Comparison of ENCODE assay signal across 29 cellular contexts in genomic region chr2:38239452-38239851, GRCh38.
DNase-seq lines count a peak whose midpoint lies in the region; ATAC-seq and TF ChIP-seq lines count a peak whose summit lies in the region.
"Had no signal": no experiment of that assay in that cellular context is flagged by ENCODE, and none has a peak within 500 bp of the region (broad histone marks: within the 10 kb centered on the region; RNA-seq: fewer than 3 reads in every experiment).

No MANE protein-coding gene starts in this region.

- POLR2A ChIA-PET in PC-3 (lab: Charles Lee; ENCODE audit: unreplicated experiment): no interaction called here

- H3K36me3 ChIP-seq in kidney epithelial cell (ENCODE audit: control insufficient read depth, insufficient read depth, low read length): no peaks in the 10 kb centered on the region
- H3K36me3 ChIP-seq in suprapubic skin: no peaks in the 10 kb centered on the region
- H3K36me3 ChIP-seq in PC-3 (ENCODE audit: low read depth, low read length): no peaks in the 10 kb centered on the region
- H3K36me3 ChIP-seq: lower lobe of right lung, neural progenitor cell, tibial nerve had no signal

- H3K4me2 ChIP-seq in PC-3 (ENCODE audit: low read length): no peak overlapping the region
- H3K4me2 ChIP-seq: hepatocyte, neural progenitor cell, smooth muscle cell had no signal

- H3K27me3 ChIP-seq in kidney epithelial cell (ENCODE audit: control insufficient read depth, insufficient read depth, low read length): no peaks in the 10 kb centered on the region
- no peaks in the 10 kb centered on the region for H3K27me3 ChIP-seq in suprapubic skin
- H3K27me3 ChIP-seq in PC-3 (ENCODE audit: low read length): no peaks in the 10 kb centered on the region
- H3K27me3 ChIP-seq: hepatocyte, neural progenitor cell, tibial nerve had no signal

- no peak for TF ChIP-seq EP300 in suprapubic skin (IDR thresholded peaks at IDR 0.05)

- H3K9me3 ChIP-seq in suprapubic skin (no peaks in the 10 kb centered on the region), PC-3 (ENCODE audit: low read length) (no peaks in the 10 kb centered on the region)
- H3K9me3 ChIP-seq: lower lobe of right lung, psoas muscle, tibial nerve had no signal

- BruUV-seq in PC-3 (replicated peaks; lab: Mats Ljungman, UMichigan): no TSS peak

- CTCF ChIA-PET in PC-3 (lab: Charles Lee): no interaction called here

- H3K4me1 ChIP-seq in suprapubic skin (peaks cover 17% of the 10 kb centered on the region), PC-3 (ENCODE audit: insufficient read depth, low read length) (no peaks in the 10 kb centered on the region)
- H3K4me1 ChIP-seq: lower lobe of right lung, neural progenitor cell, psoas muscle had no signal

- H3F3A ChIP-seq in PC-3 (ENCODE audit: low read length, unreplicated experiment): no peaks in the 10 kb centered on the region

- no peak for ATAC-seq in PC-3
- ATAC-seq: activated naive CD8-positive, alpha-beta T cell treated with anti-CD3 and anti-CD28 coated beads, Interleukin-2, amount 50 U/mL, for 24 hours; HCT116; lower lobe of right lung; psoas muscle had no signal

- no peaks in the 10 kb centered on the region for H3K79me2 ChIP-seq in PC-3 (ENCODE audit: low read length)
- H3K79me2 ChIP-seq: hepatocyte had no signal

- no peaks in the 10 kb centered on the region for H4K20me1 ChIP-seq in PC-3 (ENCODE audit: low read length)

- DNase-seq in EH (ENCODE audit: low read depth) (peak; percentile 50), astrocyte of the spinal cord (ENCODE audit: low read depth, low spot score) (peak; percentile 36), kidney epithelial cell (ENCODE audit: low read depth) (peak; percentile 43), suprapubic skin (ENCODE audit: low spot score in 2 of 2) (no peak), PC-3 (no peak), ACHN (no peak), inferior parietal cortex (ENCODE audit: extremely low spot score) (no peak)
- DNase-seq in activated CD4-positive, alpha-beta T cell treated with anti-CD3 and anti-CD28 coated beads for 1 hour: no peak
- DNase-seq: activated CD4-positive, alpha-beta T cell treated with anti-CD3 and anti-CD28 coated beads, Interleukin-2, amount 50 U/mL, for 4 hours; activated effector memory CD4-positive, alpha-beta T cell treated with anti-CD3 and anti-CD28 coated beads, Interleukin-2, amount 50 U/mL, for 16 hours; activated naive CD8-positive, alpha-beta T cell treated with anti-CD3 and anti-CD28 coated beads, Interleukin-2, amount 50 U/mL, for 24 hours; CD4-positive, alpha-beta T cell; foreskin fibroblast; GDM1; immature natural killer cell; KG1; lower lobe of right lung; NCI-H187; NCI-H69; psoas muscle; RPMI8226; stimulated activated CD4-positive, alpha-beta T cell treated with anti-CD3 and anti-CD28 coated beads, Interleukin-2, amount 100 ng/mL, for 48 hours; stimulated activated naive CD4-positive, alpha-beta T cell; T-helper 9 cell had no signal

- in situ Hi-C loops in astrocyte of the spinal cord (cut with HindIII; ENCODE audit: low sequenced_read_pairs) (no loop called here), ACHN (cut with HindIII; ENCODE audit: low pct_ligation_motif_present, low pct_unique_long_range_greater_than_20kb, low sequenced_read_pairs) (no loop called here)

- H3K4me3 ChIP-seq in astrocyte of the spinal cord (ENCODE audit: low read depth, low read length) (no peak overlapping the region), kidney epithelial cell (ENCODE audit: low read depth, low read length) (no peak overlapping the region), suprapubic skin (peak overlapping the region; percentile 0), PC-3 (ENCODE audit: low read length) (no peak overlapping the region)
- H3K4me3 ChIP-seq: hepatocyte, lower lobe of right lung, neural progenitor cell, psoas muscle, smooth muscle cell had no signal

- 69% methylated on average over 10 of the region's 10 CpGs for WGBS in suprapubic skin

- intact Hi-C loops in PC-3 (cut with micrococcal nuclease): no loop called here

- no peak overlapping the region for H2AFZ ChIP-seq in PC-3 (ENCODE audit: low read length)
- H2AFZ ChIP-seq: hepatocyte, neural progenitor cell had no signal

- TF ChIP-seq CTCF in astrocyte of the spinal cord (IDR thresholded peaks at IDR 0.05; ENCODE audit: low read depth, low read length): no peak
- no peak for TF ChIP-seq CTCF in kidney epithelial cell (IDR thresholded peaks at IDR 0.05; ENCODE audit: insufficient read depth, low read length, poor library complexity, severe bottlenecking)
- TF ChIP-seq CTCF in suprapubic skin (IDR thresholded peaks at IDR 0.05): no peak
- TF ChIP-seq CTCF in PC-3 (conservative IDR thresholded peaks at IDR 0.05; ENCODE audit: low read depth, low read length): no peak

- H3K9me2 ChIP-seq in PC-3 (replicated peaks; ENCODE audit: low read length): no peaks in the 10 kb centered on the region

- TF ChIP-seq POLR2A in suprapubic skin (IDR thresholded peaks at IDR 0.05): no peak

- no peak overlapping the region for H3K27ac ChIP-seq in suprapubic skin
- H3K27ac ChIP-seq in PC-3 (ENCODE audit: low read length): no peak overlapping the region
- H3K27ac ChIP-seq: hepatocyte, lower lobe of right lung, neural progenitor cell, psoas muscle had no signal

- no peak overlapping the region for H3K9ac ChIP-seq in PC-3 (ENCODE audit: low read length)
- H3K9ac ChIP-seq: neural progenitor cell had no signal

Comparison
In these comparisons a context has a peak if more than half of its experiments do, and no peak if none do; other contexts are left out.
1. DNase-seq: peak in EH (single experiment), astrocyte of the spinal cord (single experiment) and kidney epithelial cell (single experiment); none in suprapubic skin (0 of 2), PC-3 (single experiment), ACHN (single experiment), inferior parietal cortex (single experiment) and activated CD4-positive, alpha-beta T cell treated with anti-CD3 and anti-CD28 coated beads for 1 hour (single experiment).